1 cellular context compared by ENCODE assay signal in the genomic region with DNA sequence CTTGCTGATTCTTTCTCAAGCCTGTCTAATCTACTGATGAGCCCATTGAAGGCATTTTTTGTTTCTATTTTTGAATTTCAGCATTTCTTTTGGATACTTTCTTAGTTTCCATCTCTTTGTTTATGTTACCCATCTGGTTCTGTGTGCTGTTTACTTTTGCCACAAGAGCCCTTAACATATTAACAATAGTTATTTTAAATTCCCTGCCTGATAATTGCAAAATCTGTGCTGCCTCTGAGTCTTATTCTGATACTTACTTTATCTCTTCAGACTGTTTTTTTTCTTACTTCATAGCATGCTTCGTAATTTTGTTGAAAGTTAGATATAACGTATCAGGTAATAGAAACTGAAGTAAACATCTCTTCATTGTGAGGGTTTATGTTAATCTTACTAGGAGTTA.
TF ChIP-seq lines count a peak whose summit lies in the region.

No MANE protein-coding gene starts in this region.

TF ChIP-seq in IMR-90, 13 proteins besides CTCF, POLR2A, EP300 and RAD21:
- TF ChIP-seq ELK1 (IDR thresholded peaks at IDR 0.05; ENCODE audit: borderline replicate concordance, low read depth, low read length) (no peak), RFX5 (IDR thresholded peaks at IDR 0.05; ENCODE audit: low read depth, low read length) (no peak), NFE2L2 (IDR thresholded peaks at IDR 0.05; ENCODE audit: low read depth, low read length) (no peak), CHD1 (IDR thresholded peaks at IDR 0.05; ENCODE audit: low read depth, low read length) (no peak), MAFK (IDR thresholded peaks at IDR 0.05; ENCODE audit: low read depth, low read length) (no peak), FOS (IDR thresholded peaks at IDR 0.05; ENCODE audit: low read depth, low read length) (no peak), MAZ (IDR thresholded peaks at IDR 0.05; ENCODE audit: borderline replicate concordance, low read depth, low read length) (no peak), CEBPB (IDR thresholded peaks at IDR 0.05; ENCODE audit: low read depth, low read length) (no peak), RCOR1 (IDR thresholded peaks at IDR 0.05; ENCODE audit: insufficient replicate concordance, low read length) (no peak), BHLHE40 (IDR thresholded peaks at IDR 0.05; ENCODE audit: low read depth, low read length) (no peak), MXI1 (IDR thresholded peaks at IDR 0.05; ENCODE audit: borderline replicate concordance, low read depth, low read length) (no peak), SMC3 (IDR thresholded peaks at IDR 0.05; ENCODE audit: low read depth, low read length) (no peak)
- TF ChIP-seq, protein P1, sequence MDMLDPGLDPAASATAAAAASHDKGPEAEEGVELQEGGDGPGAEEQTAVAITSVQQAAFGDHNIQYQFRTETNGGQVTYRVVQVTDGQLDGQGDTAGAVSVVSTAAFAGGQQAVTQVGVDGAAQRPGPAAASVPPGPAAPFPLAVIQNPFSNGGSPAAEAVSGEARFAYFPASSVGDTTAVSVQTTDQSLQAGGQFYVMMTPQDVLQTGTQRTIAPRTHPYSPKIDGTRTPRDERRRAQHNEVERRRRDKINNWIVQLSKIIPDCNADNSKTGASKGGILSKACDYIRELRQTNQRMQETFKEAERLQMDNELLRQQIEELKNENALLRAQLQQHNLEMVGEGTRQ (IDR thresholded peaks at IDR 0.05; ENCODE audit: low read depth, low read length), result no peak
TF ChIP-seq in IMR-90: peak in this region for 0.
